1 cellular context compared by ENCODE assay signal in the genomic region with DNA sequence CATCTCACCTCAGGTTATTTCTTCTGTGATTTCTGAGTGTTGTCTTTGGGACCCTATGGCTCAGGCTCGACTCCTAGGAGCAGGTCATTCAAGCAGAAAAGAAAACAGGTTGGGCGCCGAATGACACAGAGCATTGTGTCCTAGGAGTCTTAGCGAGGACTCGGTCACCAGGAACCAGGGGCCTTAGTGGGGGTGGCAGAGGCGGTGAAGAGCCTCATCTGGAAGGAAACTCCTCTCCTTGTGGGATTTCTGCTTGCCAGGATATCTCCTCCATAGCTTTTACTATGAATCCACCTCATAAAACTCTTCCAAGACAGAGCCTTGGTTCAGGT.
TF ChIP-seq lines count a peak whose summit lies in the region.

No MANE protein-coding gene starts in this region.

TF ChIP-seq in SK-N-SH treated with all-trans-retinoic acid at 6 μM for 48 hours, 23 proteins besides CTCF, POLR2A, EP300 and RAD21 (continued from another document):
- TF ChIP-seq, protein P1, sequence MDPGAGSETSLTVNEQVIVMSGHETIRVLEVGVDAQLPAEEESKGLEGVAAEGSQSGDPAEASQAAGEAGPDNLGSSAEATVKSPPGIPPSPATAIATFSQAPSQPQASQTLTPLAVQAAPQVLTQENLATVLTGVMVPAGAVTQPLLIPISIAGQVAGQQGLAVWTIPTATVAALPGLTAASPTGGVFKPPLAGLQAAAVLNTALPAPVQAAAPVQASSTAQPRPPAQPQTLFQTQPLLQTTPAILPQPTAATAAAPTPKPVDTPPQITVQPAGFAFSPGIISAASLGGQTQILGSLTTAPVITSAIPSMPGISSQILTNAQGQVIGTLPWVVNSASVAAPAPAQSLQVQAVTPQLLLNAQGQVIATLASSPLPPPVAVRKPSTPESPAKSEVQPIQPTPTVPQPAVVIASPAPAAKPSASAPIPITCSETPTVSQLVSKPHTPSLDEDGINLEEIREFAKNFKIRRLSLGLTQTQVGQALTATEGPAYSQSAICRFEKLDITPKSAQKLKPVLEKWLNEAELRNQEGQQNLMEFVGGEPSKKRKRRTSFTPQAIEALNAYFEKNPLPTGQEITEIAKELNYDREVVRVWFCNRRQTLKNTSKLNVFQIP (CRISPR knock-in tag; IDR thresholded peaks at IDR 0.05; ENCODE audit: borderline replicate concordance, low read depth): no peak
- TF ChIP-seq SNAI2 (CRISPR knock-in tag; IDR thresholded peaks at IDR 0.05): no peak
- TF ChIP-seq ZFP30 (CRISPR knock-in tag; IDR thresholded peaks at IDR 0.05): no peak
- no peak for TF ChIP-seq RARB (CRISPR knock-in tag; IDR thresholded peaks at IDR 0.05)
